In genomic region chr6:34325618-34326017, GRCh38 we compare ENCODE assay signal across 22 cellular contexts.
DNase-seq lines count a peak whose midpoint lies in the region; ATAC-seq and TF ChIP-seq lines count a peak whose summit lies in the region.
"Had no signal": no experiment of that assay in that cellular context is flagged by ENCODE, and none has a peak within 500 bp of the region (broad histone marks: within the 10 kb centered on the region; RNA-seq: fewer than 3 reads in every experiment).

No MANE protein-coding gene starts in this region.

- ATAC-seq in heart left ventricle = no peak
- ATAC-seq: PC-3, Right ventricle myocardium inferior had no signal

- peaks cover 4% of the 10 kb centered on the region for H3K9me3 Mint-ChIP-seq in mesothelial cell of epicardium

- no peak for TF ChIP-seq CTCF in heart left ventricle (IDR thresholded peaks at IDR 0.05)
- TF ChIP-seq CTCF in mesothelial cell of epicardium (IDR thresholded peaks at IDR 0.05; ENCODE audit: unreplicated experiment) = no peak

- H3K4me1 Mint-ChIP-seq in mesothelial cell of epicardium = peaks cover 9% of the 10 kb centered on the region

- peak overlapping the region; percentile 95 for H3K27ac Mint-ChIP-seq in mesothelial cell of epicardium

- H3K27ac ChIP-seq in heart left ventricle (peak overlapping the region in 8 of 12 donors; percentile 14 to 76 (median 52)), skeletal muscle tissue (ENCODE audit: low read depth, low read length) (peak overlapping the region; percentile 76)
- H3K27ac ChIP-seq: BLaER1, SJSA1 had no signal

- H3K9ac ChIP-seq in skeletal muscle tissue (ENCODE audit: low read depth in 1 of 3, low read length in 3 of 3) = no peak overlapping the region
- H3K9ac ChIP-seq: BLaER1 had no signal

- 74 to 75% (median 75%) methylated on average over 4 of the region's 4 CpGs for WGBS in heart left ventricle, 4 donors

- H3K27me3 Mint-ChIP-seq in mesothelial cell of epicardium (ENCODE audit: low read depth) = no peaks in the 10 kb centered on the region
- H3K27me3 Mint-ChIP-seq: CD4-positive, CD25-positive, alpha-beta regulatory T cell had no signal

- no peaks in the 10 kb centered on the region for H3K27me3 ChIP-seq in heart left ventricle
- no peaks in the 10 kb centered on the region for H3K27me3 ChIP-seq in skeletal muscle tissue (ENCODE audit: control insufficient read depth in 3 of 3, insufficient read depth in 3 of 3, low read length in 3 of 3)
- H3K27me3 ChIP-seq: BLaER1, SJSA1 had no signal

- DNase-seq in heart left ventricle (no peak), cardiac septum (ENCODE audit: low spot score) (no peak), NCI-H2171 treated with DMSO at 0.1 percent for 48 hours (lab: John Stamatoyannopoulos, UW) (peak; percentile 28), mesothelial cell of epicardium (ENCODE audit: low spot score in 2 of 2, unreplicated experiment in 2 of 2) (no peak)
- no peak for DNase-seq in stimulated activated naive CD4-positive, alpha-beta T cell (lab: John Stamatoyannopoulos, UW)
- DNase-seq in NK-92 treated with Interleukin-12 subunit alpha and Interleukin-12 subunit beta, amount 100 ng/mL, for 24 hours (lab: John Stamatoyannopoulos, UW) = no peak
- no peak for DNase-seq in activated CD4-positive, alpha-beta T cell treated with anti-CD3 and anti-CD28 coated beads for 1 hour
- DNase-seq: CD4-positive, CD25-positive, alpha-beta regulatory T cell; GOT3; Kasumi-1; NCI-H1092 treated with DMSO at 0.1 percent for 48 hours; NCI-H1436; NCI-H187; NCI-H446; NCI-H524 treated with DMSO at 0.1 percent for 48 hours; NCI-H774; PC-3 had no signal

- peaks cover 0 to 4% (median 0%) of the 10 kb centered on the region in 9 donors for H3K36me3 ChIP-seq in heart left ventricle
- no peaks in the 10 kb centered on the region for H3K36me3 ChIP-seq in skeletal muscle tissue (ENCODE audit: control insufficient read depth in 3 of 3, insufficient read depth in 3 of 3, low read length in 3 of 3)

- H3K4me3 Mint-ChIP-seq in mesothelial cell of epicardium = no peak overlapping the region
- H3K4me3 Mint-ChIP-seq: CD4-positive, CD25-positive, alpha-beta regulatory T cell had no signal

- intact Hi-C loops in heart left ventricle (cut with DNase I) (no loop called here), cardiac septum (cut with DNase I) (no loop called here)

- no peak overlapping the region for H3K4me3 ChIP-seq in heart left ventricle
- no peak overlapping the region for H3K4me3 ChIP-seq in skeletal muscle tissue (ENCODE audit: low read length in 3 of 3)
- H3K4me3 ChIP-seq: BLaER1, HAP-1, SJSA1 had no signal

- H3K9me3 ChIP-seq in heart left ventricle = no peaks in the 10 kb centered on the region
- no peaks in the 10 kb centered on the region for H3K9me3 ChIP-seq in skeletal muscle tissue (ENCODE audit: control insufficient read depth in 3 of 3, low read length in 3 of 3)
- H3K9me3 ChIP-seq: HAP-1, SJSA1 had no signal

- no peak for TF ChIP-seq POLR2A in heart left ventricle (IDR thresholded peaks at IDR 0.05)

- peaks cover 8% of the 10 kb centered on the region for H3K36me3 Mint-ChIP-seq in mesothelial cell of epicardium

- H3K4me1 ChIP-seq in heart left ventricle (peaks cover 0 to 32% (median 12%) of the 10 kb centered on the region in 12 donors), skeletal muscle tissue (ENCODE audit: control insufficient read depth in 3 of 3, insufficient read depth in 3 of 3, low read length in 3 of 3) (peaks cover 0 to 12% (median 11%) of the 10 kb centered on the region in 3 donors)
- H3K4me1 ChIP-seq: HAP-1, SJSA1 had no signal
